In genomic region chr20:48786916-48787676, GRCh38 we compare ENCODE assay signal across 12 cellular contexts. TPM values are rescaled to one million over a fixed set of nuclear protein-coding genes. Genes with fewer than 3 reads are reported as not detected.
DNase-seq lines count a peak whose midpoint lies in the region; ATAC-seq and TF ChIP-seq lines count a peak whose summit lies in the region.
"Had no signal": no experiment of that assay in that cellular context is flagged by ENCODE, and none has a peak within 500 bp of the region (broad histone marks: within the 10 kb centered on the region; RNA-seq: fewer than 3 reads in every experiment).

No MANE protein-coding gene starts in this region.

- H3K9me3 ChIP-seq in CD8-positive, alpha-beta T cell (ENCODE audit: low read length): no peaks in the 10 kb centered on the region
- no peaks in the 10 kb centered on the region for H3K9me3 ChIP-seq in gastroesophageal sphincter
- H3K9me3 ChIP-seq: pancreas had no signal

- H3K27me3 ChIP-seq in CD8-positive, alpha-beta T cell (ENCODE audit: insufficient read depth, low read length): no peaks in the 10 kb centered on the region
- peaks cover 26% of the 10 kb centered on the region for H3K27me3 ChIP-seq in gastroesophageal sphincter
- H3K27me3 ChIP-seq: pancreas had no signal

- intact Hi-C loops in CD8-positive, alpha-beta T cell (cut with DNase I, micrococcal nuclease): no loop called here
- intact Hi-C loops in activated CD8-positive, alpha-beta T cell treated with anti-CD3 and anti-CD28 coated beads for 36 hours (cut with micrococcal nuclease): no loop called here
- intact Hi-C loops in sciatic nerve (cut with DNase I): no loop called here

- peaks cover 70% of the 10 kb centered on the region for H3K4me1 Mint-ChIP-seq in CD8-positive, alpha-beta T cell (ENCODE audit: low read depth)
- peaks cover 51% of the 10 kb centered on the region for H3K4me1 Mint-ChIP-seq in activated CD8-positive, alpha-beta T cell treated with anti-CD3 and anti-CD28 coated beads for 36 hours (ENCODE audit: low read depth)

- no peak for TF ChIP-seq CTCF in CD8-positive, alpha-beta T cell (IDR thresholded peaks at IDR 0.05)
- no peak for TF ChIP-seq CTCF in activated CD8-positive, alpha-beta T cell treated with anti-CD3 and anti-CD28 coated beads for 36 hours (IDR thresholded peaks at IDR 0.05)
- TF ChIP-seq CTCF in gastroesophageal sphincter (IDR thresholded peaks at IDR 0.05): no peak

- H3K27me3 Mint-ChIP-seq in CD8-positive, alpha-beta T cell (ENCODE audit: low read depth): no peaks in the 10 kb centered on the region
- no peaks in the 10 kb centered on the region for H3K27me3 Mint-ChIP-seq in activated CD8-positive, alpha-beta T cell treated with anti-CD3 and anti-CD28 coated beads for 36 hours

- no peak for DNase-seq in CD8-positive, alpha-beta T cell
- no peak for DNase-seq in activated CD8-positive, alpha-beta T cell treated with anti-CD3 and anti-CD28 coated beads for 36 hours
- DNase-seq in sciatic nerve (ENCODE audit: low spot score) (no peak), DMS 273 (lab: John Stamatoyannopoulos, UW; ENCODE audit: unreplicated experiment) (no peak), COLO829 (ENCODE audit: low spot score) (no peak), SW480 (ENCODE audit: low spot score) (no peak), DMS53 treated with DMSO at 0.1 percent for 48 hours (lab: John Stamatoyannopoulos, UW; ENCODE audit: unreplicated experiment) (no peak)
- DNase-seq: activated CD4-positive, alpha-beta T cell treated with anti-CD3 and anti-CD28 coated beads, Interleukin-2, amount 50 U/mL, for 4 hours; left colon; NCI-H2107 had no signal

- no peak for TF ChIP-seq EP300 in gastroesophageal sphincter (IDR thresholded peaks at IDR 0.05)

- CTCF ChIA-PET in CD8-positive, alpha-beta T cell (lab: Charles Lee): interaction anchor here (1.0 to 1.3 kb wide), 2 partner anchors 32 to 99 kb away, joined by 3 read pairs; no protein-coding TSS in a partner anchor
- CTCF ChIA-PET in activated CD8-positive, alpha-beta T cell treated with anti-CD3 and anti-CD28 coated beads for 36 hours (lab: Charles Lee): interaction anchor here (1.2 kb wide), 1 partner anchor 11 kb away, joined by 3 read pairs; no protein-coding TSS in a partner anchor

- ATAC-seq in CD8-positive, alpha-beta T cell: no peak
- ATAC-seq in activated CD8-positive, alpha-beta T cell treated with anti-CD3 and anti-CD28 coated beads for 36 hours: no peak
- ATAC-seq in gastroesophageal sphincter (no peak), sciatic nerve (peak; percentile 9)
- ATAC-seq: left colon had no signal

- peaks cover 19% of the 10 kb centered on the region for H3K36me3 Mint-ChIP-seq in CD8-positive, alpha-beta T cell
- peaks cover 26% of the 10 kb centered on the region for H3K36me3 Mint-ChIP-seq in activated CD8-positive, alpha-beta T cell treated with anti-CD3 and anti-CD28 coated beads for 36 hours (ENCODE audit: low read depth)

- H3K36me3 ChIP-seq in CD8-positive, alpha-beta T cell (ENCODE audit: insufficient read depth, low read length): no peaks in the 10 kb centered on the region
- no peaks in the 10 kb centered on the region for H3K36me3 ChIP-seq in gastroesophageal sphincter
- H3K36me3 ChIP-seq: pancreas had no signal

- H3K4me3 Mint-ChIP-seq in CD8-positive, alpha-beta T cell: no peak overlapping the region
- no peak overlapping the region for H3K4me3 Mint-ChIP-seq in activated CD8-positive, alpha-beta T cell treated with anti-CD3 and anti-CD28 coated beads for 36 hours

- no peak for TF ChIP-seq POLR2A in gastroesophageal sphincter (IDR thresholded peaks at IDR 0.05)

- WGBS in gastroesophageal sphincter (ENCODE audit: low coverage in 1 of 2), 2 donors: 52 to 87% methylated on average over 3 to 12 of the region's 20 CpGs

- no peaks in the 10 kb centered on the region for H3K9me3 Mint-ChIP-seq in CD8-positive, alpha-beta T cell
- H3K9me3 Mint-ChIP-seq in activated CD8-positive, alpha-beta T cell treated with anti-CD3 and anti-CD28 coated beads for 36 hours: peaks cover 3% of the 10 kb centered on the region

- peaks cover 87% of the 10 kb centered on the region for H3K4me1 ChIP-seq in CD8-positive, alpha-beta T cell (ENCODE audit: insufficient read depth, low read length)
- peaks cover 0 to 46% (median 6%) of the 10 kb centered on the region in 3 donors for H3K4me1 ChIP-seq in gastroesophageal sphincter

- H3K27ac ChIP-seq in CD8-positive, alpha-beta T cell (ENCODE audit: low read depth, low read length): no peak overlapping the region
- H3K27ac ChIP-seq in gastroesophageal sphincter: peak overlapping the region in 3 of 4 donors; percentile 39 to 73 (median 42)
- H3K27ac ChIP-seq: pancreas had no signal

- no peak overlapping the region for H3K4me3 ChIP-seq in CD8-positive, alpha-beta T cell (ENCODE audit: low read depth, low read length)
- H3K4me3 ChIP-seq in gastroesophageal sphincter: no peak overlapping the region
- H3K4me3 ChIP-seq: pancreas had no signal

- POLR2A ChIA-PET in CD8-positive, alpha-beta T cell (lab: Charles Lee): no interaction called here
- POLR2A ChIA-PET in activated CD8-positive, alpha-beta T cell treated with anti-CD3 and anti-CD28 coated beads for 36 hours (lab: Charles Lee): interaction anchor here (1.3 to 6.0 kb wide), 5 partner anchors 15 to 120 kb away, joined by 3 to 48 read pairs (median 14); no protein-coding TSS in a partner anchor

- H3K27ac Mint-ChIP-seq in CD8-positive, alpha-beta T cell: peak overlapping the region; percentile 78
- peak overlapping the region; percentile 66 for H3K27ac Mint-ChIP-seq in activated CD8-positive, alpha-beta T cell treated with anti-CD3 and anti-CD28 coated beads for 36 hours

RNA-seq across cellular contexts. Expression of gene PREX1, which starts 40.7 kb away (rescaled TPM):
- total RNA-seq in CD8-positive, alpha-beta T cell: 100 to 1,000 TPM; 111 to 117 TPM
- 10 to 100 TPM; 79.7 to 80.5 TPM for total RNA-seq in activated CD8-positive, alpha-beta T cell treated with anti-CD3 and anti-CD28 coated beads for 36 hours
- total RNA-seq in gastroesophageal sphincter (10 to 100 TPM; 16.3 to 35.7 (median 20.0) TPM), sciatic nerve (33.9 TPM)
